26 cellular contexts compared by ENCODE assay signal in genomic region chr17:45003877-45004276, GRCh38. TPM values are rescaled to one million over a fixed set of nuclear protein-coding genes. Genes with fewer than 3 reads are reported as not detected.
"Had no signal": no experiment of that assay in that cellular context is flagged by ENCODE, and none has a peak within 500 bp of the region (broad histone marks: within the 10 kb centered on the region; RNA-seq: fewer than 3 reads in every experiment).

No MANE protein-coding gene starts in this region.

- H3K27me3 ChIP-seq: adrenal gland, breast epithelium, colonic mucosa, esophagus squamous epithelium, gastroesophageal sphincter, vagina had no signal

- H3K27ac ChIP-seq: adrenal gland, breast epithelium, colonic mucosa, esophagus squamous epithelium, gastroesophageal sphincter, heart left ventricle, left lung, thoracic aorta, vagina had no signal

- H3K4me1 ChIP-seq: adrenal gland, breast epithelium, colonic mucosa, esophagus squamous epithelium, gastroesophageal sphincter, heart left ventricle, left lung, vagina had no signal

- H3K9me3 ChIP-seq: adrenal gland, breast epithelium, colonic mucosa, esophagus squamous epithelium, thoracic aorta, vagina had no signal

- H3K4me3 ChIP-seq: adrenal gland, breast epithelium, colonic mucosa, esophagus squamous epithelium, gastroesophageal sphincter, heart left ventricle, left lung, thoracic aorta, vagina had no signal

- DNase-seq: activated B cell treated with CpG ODN at 0.5 μM for 24 hours; activated CD4-positive, alpha-beta T cell treated with anti-CD3 and anti-CD28 coated beads for 36 hours; activated CD4-positive, alpha-beta T cell treated with anti-CD3 and anti-CD28 coated beads, Interleukin-2, amount 50 U/mL, for 4 hours; activated CD8-positive, alpha-beta memory T cell treated with anti-CD3 and anti-CD28 coated beads for 24 hours; activated CD8-positive, alpha-beta memory T cell treated with anti-CD3 and anti-CD28 coated beads, Interleukin-2, amount 50 U/mL, for 4 hours; activated T-cell treated with anti-CD3 and anti-CD28 coated beads, Interleukin-2, amount 50 U/mL, for 24 hours; adrenal gland; colonic mucosa; esophagus squamous epithelium; heart left ventricle; left lung; naive thymus-derived CD8-positive, alpha-beta T cell; posterior cingulate gyrus; stimulated activated CD4-positive, alpha-beta T cell treated with anti-CD3 and anti-CD28 coated beads, Interleukin-2, amount 100 ng/mL, for 48 hours; stimulated activated CD8-positive, alpha-beta memory T cell treated with anti-CD3 and anti-CD28 coated beads, Interleukin-4, amount 100 ng/mL, for 48 hours; stimulated activated naive CD4-positive, alpha-beta T cell; T-helper 9 cell had no signal

- H3K4me3 Mint-ChIP-seq: activated B cell treated with CpG ODN at 0.5 μM for 24 hours; activated CD4-positive, alpha-beta T cell treated with anti-CD3 and anti-CD28 coated beads for 36 hours; activated naive CD8-positive, alpha-beta T cell; activated T-cell treated with anti-CD3 and anti-CD28 coated beads, Interleukin-2, amount 50 U/mL, for 24 hours; activated T-helper 17 cell treated with anti-CD3 and anti-CD28 coated beads, Interleukin-2, amount 50 U/mL, for 72 hours; mesothelial cell of epicardium; naive thymus-derived CD8-positive, alpha-beta T cell; type B pancreatic cell had no signal

- H3K36me3 Mint-ChIP-seq: mesothelial cell of epicardium, type B pancreatic cell had no signal

- H3K4me1 Mint-ChIP-seq: activated B cell treated with CpG ODN at 0.5 μM for 24 hours; activated CD4-positive, alpha-beta T cell treated with anti-CD3 and anti-CD28 coated beads for 36 hours; activated T-helper 17 cell treated with anti-CD3 and anti-CD28 coated beads, Interleukin-2, amount 50 U/mL, for 72 hours; naive thymus-derived CD8-positive, alpha-beta T cell had no signal

- ATAC-seq: activated CD4-positive, alpha-beta T cell treated with anti-CD3 and anti-CD28 coated beads for 36 hours; activated T-helper 17 cell treated with anti-CD3 and anti-CD28 coated beads, Interleukin-2, amount 50 U/mL, for 72 hours; gastroesophageal sphincter; heart left ventricle; left lung; naive thymus-derived CD8-positive, alpha-beta T cell had no signal

- H3K27ac Mint-ChIP-seq: activated B cell treated with CpG ODN at 0.5 μM for 24 hours; activated CD4-positive, alpha-beta T cell treated with anti-CD3 and anti-CD28 coated beads for 36 hours; activated naive CD8-positive, alpha-beta T cell; activated T-cell treated with anti-CD3 and anti-CD28 coated beads, Interleukin-2, amount 50 U/mL, for 24 hours; activated T-helper 17 cell treated with anti-CD3 and anti-CD28 coated beads, Interleukin-2, amount 50 U/mL, for 72 hours; mesothelial cell of epicardium; type B pancreatic cell had no signal

- H3K36me3 ChIP-seq: adrenal gland, breast epithelium, colonic mucosa, esophagus squamous epithelium, gastroesophageal sphincter, heart left ventricle, left lung, thoracic aorta, vagina had no signal

RNA-seq across cellular contexts. Expression of gene C1QL1, which starts 35.8 kb away (rescaled TPM):
- total RNA-seq: activated B cell treated with CpG ODN at 0.5 μM for 24 hours; astrocyte; naive thymus-derived CD8-positive, alpha-beta T cell had no signal
- polyA plus RNA-seq: naive thymus-derived CD8-positive, alpha-beta T cell had no signal

RNA-seq across cellular contexts. Expression of gene KIF18B, which starts 56.3 kb away (rescaled TPM):
- total RNA-seq: naive thymus-derived CD8-positive, alpha-beta T cell had no signal
- polyA plus RNA-seq: naive thymus-derived CD8-positive, alpha-beta T cell had no signal
